In the genomic region with DNA sequence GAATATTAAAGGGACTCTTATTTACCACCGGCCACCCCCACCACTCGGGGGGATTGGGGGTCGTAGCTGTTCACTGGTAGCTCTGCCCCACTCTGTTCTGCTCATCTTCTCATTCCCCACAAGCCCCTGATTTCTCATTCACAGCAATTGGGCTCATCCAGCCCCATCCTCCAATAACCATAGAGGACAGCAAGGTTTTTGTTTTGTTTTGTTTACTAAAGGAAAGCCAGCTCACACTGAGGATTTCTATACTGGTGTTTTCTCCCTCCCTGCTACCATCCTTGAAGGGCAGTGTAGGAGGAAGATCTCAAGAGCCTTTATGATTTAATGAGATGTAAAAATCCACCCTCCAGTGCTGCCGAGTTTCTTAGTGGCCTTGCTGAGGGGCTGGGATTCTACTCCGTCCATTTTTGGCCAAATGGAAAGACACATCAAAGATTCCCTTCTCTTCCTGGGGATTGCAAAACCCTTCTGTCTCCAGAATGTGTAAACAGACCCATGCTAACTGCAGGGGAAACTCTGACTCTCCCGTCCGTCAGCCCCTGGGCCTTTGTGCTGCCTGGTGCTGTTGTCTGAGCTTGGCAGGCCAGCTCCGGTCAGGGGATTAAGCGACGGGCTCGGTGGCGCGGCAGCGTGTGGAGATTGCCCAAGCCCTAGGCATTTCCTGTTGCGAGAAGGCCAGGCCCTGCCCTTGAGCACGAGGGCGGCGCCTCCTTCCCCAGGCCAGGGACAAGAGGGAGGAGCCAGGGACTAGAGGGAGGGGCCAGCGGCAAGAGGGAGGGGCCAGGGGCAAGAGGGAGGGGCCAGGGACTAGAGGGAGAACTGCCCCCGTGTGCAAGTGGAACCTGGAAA, we compare ENCODE assay signal across 9 cellular contexts.
DNase-seq lines count a peak whose midpoint lies in the region; ATAC-seq and TF ChIP-seq lines count a peak whose summit lies in the region.
"Had no signal": no experiment of that assay in that cellular context is flagged by ENCODE, and none has a peak within 500 bp of the region (broad histone marks: within the 10 kb centered on the region; RNA-seq: fewer than 3 reads in every experiment).

No MANE protein-coding gene starts in this region.

- H3K36me3 Mint-ChIP-seq in activated CD4-positive, alpha-beta T cell treated with anti-CD3 and anti-CD28 coated beads for 36 hours (ENCODE audit: low read depth): no peaks in the 10 kb centered on the region
- peaks cover 4% of the 10 kb centered on the region for H3K36me3 Mint-ChIP-seq in endothelial cell (ENCODE audit: low read depth, unreplicated experiment)

- TF ChIP-seq CTCF in endothelial cell (IDR thresholded peaks at IDR 0.05; ENCODE audit: unreplicated experiment) (no peak), thyroid gland (IDR thresholded peaks at IDR 0.05) (no peak)

- peak overlapping the region; percentile 45 to 86 (median 74) for H3K27ac ChIP-seq in thyroid gland
- H3K27ac ChIP-seq: C4-2B had no signal

- no peak overlapping the region for H3K4me3 Mint-ChIP-seq in activated CD4-positive, alpha-beta T cell treated with anti-CD3 and anti-CD28 coated beads for 36 hours
- peak overlapping the region; percentile 64 for H3K4me3 Mint-ChIP-seq in endothelial cell (ENCODE audit: unreplicated experiment)

- DNase-seq in activated CD4-positive, alpha-beta T cell treated with anti-CD3 and anti-CD28 coated beads for 36 hours: peak; percentile 61
- no peak for DNase-seq in activated CD4-positive, alpha-beta T cell treated with anti-CD3 and anti-CD28 coated beads for 4 hours
- DNase-seq in RPMI7951 (ENCODE audit: low read depth) (peak; percentile 98), endothelial cell (ENCODE audit: low spot score) (peak; percentile 81), lung microvascular endothelial cell (ENCODE audit: low read depth in 2 of 2) (peak; percentile 89 to 90), thyroid gland (peak; percentile 55 to 58), HK-2 (ENCODE audit: unreplicated experiment) (no peak)
- no peak for DNase-seq in NK-92 treated with Interleukin-12 subunit alpha and Interleukin-12 subunit beta, amount 100 ng/mL, for 24 hours (lab: John Stamatoyannopoulos, UW)

- no peaks in the 10 kb centered on the region for H3K27me3 ChIP-seq in thyroid gland

- no peaks in the 10 kb centered on the region for H3K9me3 Mint-ChIP-seq in activated CD4-positive, alpha-beta T cell treated with anti-CD3 and anti-CD28 coated beads for 36 hours (ENCODE audit: low read depth)
- no peaks in the 10 kb centered on the region for H3K9me3 Mint-ChIP-seq in endothelial cell (ENCODE audit: unreplicated experiment)

- H3K4me1 Mint-ChIP-seq in activated CD4-positive, alpha-beta T cell treated with anti-CD3 and anti-CD28 coated beads for 36 hours: peaks cover 6% of the 10 kb centered on the region
- H3K4me1 Mint-ChIP-seq in endothelial cell (ENCODE audit: unreplicated experiment): peaks cover 15% of the 10 kb centered on the region

- H3K4me3 ChIP-seq in thyroid gland (replicated peaks in 1 of 3): no peak overlapping the region

- no peaks in the 10 kb centered on the region for H3K9me3 ChIP-seq in thyroid gland

- H3K27me3 Mint-ChIP-seq in activated CD4-positive, alpha-beta T cell treated with anti-CD3 and anti-CD28 coated beads for 36 hours: peaks cover 6% of the 10 kb centered on the region
- H3K27me3 Mint-ChIP-seq in endothelial cell (ENCODE audit: unreplicated experiment): peaks cover 4% of the 10 kb centered on the region

- no peak for TF ChIP-seq POLR2A in thyroid gland (IDR thresholded peaks at IDR 0.05)

- WGBS in thyroid gland, 2 donors: 43 to 53% methylated on average over 14 to 19 of the region's 20 CpGs

- CTCF ChIA-PET in activated CD4-positive, alpha-beta T cell treated with anti-CD3 and anti-CD28 coated beads for 36 hours (lab: Charles Lee): interaction anchor here (0.6 kb wide), 1 partner anchor 53 kb away, joined by 3 read pairs; no protein-coding TSS in a partner anchor

- intact Hi-C loops in activated CD4-positive, alpha-beta T cell treated with anti-CD3 and anti-CD28 coated beads for 36 hours (cut with DNase I, micrococcal nuclease): no loop called here
- intact Hi-C loops in thyroid gland (cut with DNase I): no loop called here

- peak; percentile 96 for ATAC-seq in activated CD4-positive, alpha-beta T cell treated with anti-CD3 and anti-CD28 coated beads for 36 hours

- H3K27ac Mint-ChIP-seq in activated CD4-positive, alpha-beta T cell treated with anti-CD3 and anti-CD28 coated beads for 36 hours: peak overlapping the region; percentile 66
- H3K27ac Mint-ChIP-seq in endothelial cell (ENCODE audit: unreplicated experiment): peak overlapping the region; percentile 91

- peaks cover 14 to 34% of the 10 kb centered on the region in 2 donors for H3K4me1 ChIP-seq in thyroid gland

- POLR2A ChIA-PET in activated CD4-positive, alpha-beta T cell treated with anti-CD3 and anti-CD28 coated beads for 36 hours (lab: Charles Lee): no interaction called here

- peaks cover 2 to 6% of the 10 kb centered on the region in 2 donors for H3K36me3 ChIP-seq in thyroid gland

Comparison
In these comparisons a context has a peak if more than half of its experiments do, and no peak if none do; other contexts are left out.
1. DNase-seq: peak in activated CD4-positive, alpha-beta T cell treated with anti-CD3 and anti-CD28 coated beads for 36 hours (single experiment), RPMI7951 (single experiment), endothelial cell (single experiment), lung microvascular endothelial cell (2 of 2) and thyroid gland (2 of 2); none in activated CD4-positive, alpha-beta T cell treated with anti-CD3 and anti-CD28 coated beads for 4 hours (0 of 2), HK-2 (single experiment) and NK-92 treated with Interleukin-12 subunit alpha and Interleukin-12 subunit beta, amount 100 ng/mL, for 24 hours (single experiment).